ENCODE assay signal across 27 cellular contexts in genomic region chr15:70869346-70869745, GRCh38. TPM values are rescaled to one million over a fixed set of nuclear protein-coding genes. Genes with fewer than 3 reads are reported as not detected.
DNase-seq lines count a peak whose midpoint lies in the region; ATAC-seq, FAIRE-seq and TF ChIP-seq lines count a peak whose summit lies in the region.
"Had no signal": no experiment of that assay in that cellular context is flagged by ENCODE, and none has a peak within 500 bp of the region (broad histone marks: within the 10 kb centered on the region; RNA-seq: fewer than 3 reads in every experiment).

No MANE protein-coding gene starts in this region.

- no peak overlapping the region for H2AFZ ChIP-seq in GM12878 (ENCODE audit: control insufficient read depth, low read depth, low read length)

- intact Hi-C loops in right cardiac atrium (cut with DNase I), result no loop called here
- intact Hi-C loops in cardiac septum (cut with DNase I), result no loop called here
- intact Hi-C loops in GM12878 (cut with micrococcal nuclease; ENCODE audit: unreplicated experiment), result no loop called here
- intact Hi-C loops in vagina (cut with DNase I), result no loop called here
- intact Hi-C loops in left colon (cut with DNase I, micrococcal nuclease), result no loop called here

- TF ChIP-seq EP300 in GM12878 (IDR thresholded peaks at IDR 0.05; ENCODE audit: borderline replicate concordance in 1 of 2, control insufficient read depth in 1 of 2, low read depth in 2 of 2, low read length in 2 of 2), result no peak

- peaks cover 4% of the 10 kb centered on the region for H3K4me1 ChIP-seq in right cardiac atrium (ENCODE audit: control insufficient read depth, insufficient read depth, low read length)
- H3K4me1 ChIP-seq in GM12878 (ENCODE audit: control insufficient read depth, insufficient read depth, low read length), result peaks cover 6% of the 10 kb centered on the region
- H3K4me1 ChIP-seq in mesodermal cell (ENCODE audit: control insufficient read depth, insufficient read depth, low read length, poor library complexity, severe bottlenecking), result peaks cover 15% of the 10 kb centered on the region
- H3K4me1 ChIP-seq in vagina, result peaks cover 32% of the 10 kb centered on the region
- H3K4me1 ChIP-seq: pancreas had no signal

- 80% methylated on average over 3 of the region's 3 CpGs for WGBS in right cardiac atrium
- WGBS in GM12878 (ENCODE audit: insufficient coverage, insufficient replicate concordance, low lambda C conversion rate, missing lambda C conversion rate), result 73% methylated on average over 3 of the region's 3 CpGs
- no CpG with 5 or more reads among the region's 3 CpGs for WGBS in mesodermal cell (ENCODE audit: insufficient coverage in 2 of 2), 2 experiments

- RAD21 ChIA-PET in GM12878 (lab: Charles Lee; ENCODE audit: unreplicated experiment), result no interaction called here

- H3K9ac ChIP-seq in GM12878 (ENCODE audit: control insufficient read depth, insufficient read depth, low read length), result no peak overlapping the region
- H3K9ac ChIP-seq: BLaER1 had no signal

- H3K4me3 ChIP-seq in right cardiac atrium (ENCODE audit: low read length) (no peak overlapping the region), GM12878 (no peak overlapping the region), mesodermal cell (ENCODE audit: extremely low read depth, insufficient read depth, low read length, poor library complexity, severe bottlenecking) (no peak overlapping the region), vagina (no peak overlapping the region)
- H3K4me3 ChIP-seq: BLaER1, heart right ventricle, pancreas, stomach had no signal

- POLR2A ChIA-PET in GM12878 (lab: Charles Lee), result no interaction called here

- TF ChIP-seq POLR2A in GM12878 (IDR thresholded peaks at IDR 0.05; ENCODE audit: low read depth, low read length), result no peak
- TF ChIP-seq POLR2A in vagina (IDR thresholded peaks at IDR 0.05), result no peak

- TF ChIP-seq RAD21 in GM12878 (IDR thresholded peaks at IDR 0.05; ENCODE audit: insufficient read depth, low read depth, low read length), result no peak

- in situ Hi-C loops in GM12878 (cut with MboI), result no loop called here

- no peaks in the 10 kb centered on the region for H3K9me3 ChIP-seq in right cardiac atrium (ENCODE audit: control insufficient read depth, low read length)
- no peaks in the 10 kb centered on the region for H3K9me3 ChIP-seq in GM12878 (replicated peaks; ENCODE audit: control insufficient read depth, insufficient read depth, low read length)
- no peaks in the 10 kb centered on the region for H3K9me3 ChIP-seq in mesodermal cell (ENCODE audit: control insufficient read depth, low read length)
- no peaks in the 10 kb centered on the region for H3K9me3 ChIP-seq in vagina
- H3K9me3 ChIP-seq: heart right ventricle, pancreas, stomach had no signal

- CTCF ChIA-PET in GM12878 (lab: Yijun Ruan, JAX), result interaction anchor here (1.1 kb wide), 1 partner anchor 12 kb away, joined by 3 read pairs; no protein-coding TSS in a partner anchor

- no peak overlapping the region for H3K4me2 ChIP-seq in GM12878 (ENCODE audit: control insufficient read depth, insufficient read depth)
- H3K4me2 ChIP-seq: BLaER1 had no signal

- no peaks in the 10 kb centered on the region for H3K36me3 ChIP-seq in GM12878 (ENCODE audit: control insufficient read depth in 2 of 2, insufficient read depth in 2 of 2, low read length in 1 of 2)
- no peaks in the 10 kb centered on the region for H3K36me3 ChIP-seq in mesodermal cell (ENCODE audit: control insufficient read depth, insufficient read depth, low read length)
- H3K36me3 ChIP-seq in vagina, result no peaks in the 10 kb centered on the region
- H3K36me3 ChIP-seq: BLaER1, heart right ventricle, pancreas, stomach had no signal

- no peaks in the 10 kb centered on the region for H4K20me1 ChIP-seq in GM12878 (ENCODE audit: control insufficient read depth, insufficient read depth)
- H4K20me1 ChIP-seq: BLaER1 had no signal

- no peak for FAIRE-seq in GM12878 (lab: Jason Lieb, UNC)
- FAIRE-seq: GM12891, pancreas had no signal

- ATAC-seq in right cardiac atrium, result no peak
- ATAC-seq in GM12878, result no peak
- no peak for ATAC-seq in GM19035 (IDR thresholded peaks at IDR 0.05; ENCODE audit: unreplicated experiment)
- ATAC-seq in HG03095 (IDR thresholded peaks at IDR 0.05; ENCODE audit: unreplicated experiment), result no peak
- ATAC-seq in left colon, result no peak

- H3K27me3 ChIP-seq in right cardiac atrium (ENCODE audit: control insufficient read depth, insufficient read depth) (no peaks in the 10 kb centered on the region), GM12878 (replicated peaks in 1 of 2; ENCODE audit: control insufficient read depth in 2 of 2, insufficient read depth in 2 of 2, low read length in 1 of 2) (no peaks in the 10 kb centered on the region), vagina (no peaks in the 10 kb centered on the region)
- H3K27me3 ChIP-seq: BLaER1, heart right ventricle, pancreas had no signal

- H3K79me2 ChIP-seq in GM12878 (ENCODE audit: control insufficient read depth, insufficient read depth, low read length), result no peaks in the 10 kb centered on the region

- peak overlapping the region; percentile 27 for H3K27ac ChIP-seq in right cardiac atrium (ENCODE audit: low read length)
- peak overlapping the region; percentile 24; the same call in 1 of the 2 replicates for H3K27ac ChIP-seq in GM12878 (ENCODE audit: control insufficient read depth, insufficient read depth)
- H3K27ac ChIP-seq in mesodermal cell (ENCODE audit: low read depth, low read length, severe bottlenecking), result peak overlapping the region; percentile 0
- peak overlapping the region; percentile 69 for H3K27ac ChIP-seq in vagina
- H3K27ac ChIP-seq: BLaER1, epithelial cell of prostate, pancreas had no signal

- DNase-seq in right cardiac atrium, result no peak
- DNase-seq in cardiac septum (ENCODE audit: low spot score), result no peak
- no peak for DNase-seq in GM12878 (ENCODE audit: low read depth, low spot score)
- no peak for DNase-seq in vagina (ENCODE audit: extremely low spot score in 2 of 2)
- no peak for DNase-seq in left colon
- DNase-seq: activated CD4-positive, alpha-beta memory T cell treated with anti-CD3 and anti-CD28 coated beads for 36 hours; activated naive CD8-positive, alpha-beta T cell treated with anti-CD3 and anti-CD28 coated beads for 36 hours; DMS79 treated with DMSO at 0.1 percent for 48 hours; effector CD4-positive, alpha-beta T cell; H9; heart right ventricle; Kasumi-1; left ventricle myocardium superior; NCI-H1048; NCI-H187; NCI-H526 treated with DMSO at 0.1 percent for 48 hours; pancreas; stomach had no signal

- TF ChIP-seq CTCF in GM12878 (IDR thresholded peaks at IDR 0.05 in 2 of 3, conservative IDR thresholded peaks at IDR 0.05 in 1 of 3; ENCODE audit: control insufficient read depth in 2 of 3, extremely low read depth in 1 of 3, insufficient read depth in 1 of 3, low read depth in 3 of 3, low read length in 3 of 3) (no peak), vagina (IDR thresholded peaks at IDR 0.05) (no peak)

- SMC1A ChIA-PET in GM12878 (lab: Charles Lee; ENCODE audit: uncharacterized antibody, unreplicated experiment), result no interaction called here

- BruUV-seq in GM12878 (replicated peaks; lab: Mats Ljungman, UMichigan), result no TSS peak

RNA-seq across cellular contexts. Expression of gene LARP6, which starts 15.4 kb away (rescaled TPM):
- total RNA-seq in right cardiac atrium, result 10 to 100 TPM; 34.1 to 44.0 (median 38.8) TPM
- 32.3 TPM for polyA plus RNA-seq in right cardiac atrium
- 37.8 TPM for total RNA-seq in cardiac septum
- 3.5 and 4.7 TPM in 2 replicates for total RNA-seq in GM12878 (2013; cell fraction: nucleolus; rRNA removed)
- 4.4 and 6.9 TPM in 2 replicates for total RNA-seq in GM12878 (2014; rRNA removed)
- total RNA-seq in GM12878 (2014; rRNA removed; fragmentation: Illumina TruSeq; extraction: Trizol), result 2.1 and 3.0 TPM in 2 replicates
- total RNA-seq in GM12878 (2021), result 3.4 and 3.5 TPM in 2 replicates
- polyA plus RNA-seq in GM12878 (2011; ENCODE audit: low read depth), result 1.2 TPM
- 7.9 and 8.9 TPM in 2 replicates for polyA plus RNA-seq in GM12878 (2011; rRNA removed)
- polyA plus RNA-seq in GM12878 (2011; cell fraction: cytosol; rRNA removed), result 5.9 TPM in 2 replicates
- 3.0 and 3.1 TPM in 2 replicates for polyA plus RNA-seq in GM12878 (2011; cell fraction: nucleus; rRNA removed)
- 3.6 and 4.0 TPM in 2 replicates for polyA plus RNA-seq in GM12878 (2012)
- 2.7 TPM in 2 replicates for polyA plus RNA-seq in GM12878 (2014; fragmentation: Illumina TruSeq; extraction: Trizol)
- polyA plus RNA-seq in GM12878 (2014; fragmentation: Nextera tagmentation; extraction: Ambion mirVana), result 1 to 10 TPM in 1 of 2 experiments, under 1 TPM in 1; 0.74 to 1.2 TPM
- 4.7 and 5.7 TPM in 2 replicates for polyA plus RNA-seq in GM12878 (2014; rRNA removed)
- polyA plus RNA-seq in GM12878 (2016; fragmentation: Nextera tagmentation; extraction: Ambion mirVana), result 10 to 100 TPM; 13.1 to 14.6 TPM
- polyA minus RNA-seq in GM12878 (2011; rRNA and poly(A)+ RNA removed), result 1.8 and 2.5 TPM in 2 replicates
- 2.0 TPM in 1 of 2 replicates, not detected in the other for polyA minus RNA-seq in GM12878 (2011; cell fraction: cytosol; rRNA and poly(A)+ RNA removed)
- polyA minus RNA-seq in GM12878 (2011; cell fraction: nucleus; rRNA and poly(A)+ RNA removed), result 1.9 and 2.7 TPM in 2 replicates
- polyA plus RNA-seq in mesodermal cell (2013, experiment 1 of 2), result 22.8 TPM
- 20.9 TPM for polyA plus RNA-seq in mesodermal cell (2013, experiment 2 of 2)
- total RNA-seq in vagina, result 50.6 TPM
- 1 to 10 TPM; 1.5 to 3.9 TPM for total RNA-seq in left colon
- total RNA-seq: activated T-helper 2 cell treated with anti-CD3 and anti-CD28 coated beads, Interferon-gamma antibody, Interleukin-2, Interleukin-4, amounts not matched to agents 10 μg/mL and 5 μg/mL and 100 μg/mL, durations not matched to agents 14 hours and 24 hours and 36 hours; mononuclear cell; natural killer cell treated with Interleukin-12 subunit alpha and Interleukin-12 subunit beta and Interleukin-15 and Interleukin-18, amount 100 ng/mL, for 72 hours had no signal

RNA-seq across cellular contexts. Expression of gene THAP10, which starts 22.9 kb away (rescaled TPM):
- total RNA-seq in right cardiac atrium, result 1 to 10 TPM; 1.8 to 4.9 (median 4.1) TPM
- 3.2 TPM for polyA plus RNA-seq in right cardiac atrium
- 3.5 TPM for total RNA-seq in cardiac septum
- total RNA-seq in GM12878 (2013; cell fraction: nucleolus; rRNA removed), result 0.20 and 0.25 TPM in 2 replicates
- total RNA-seq in GM12878 (2014; rRNA removed), result 1.3 and 1.4 TPM in 2 replicates
- total RNA-seq in GM12878 (2014; rRNA removed; fragmentation: Illumina TruSeq; extraction: Trizol), result 0.76 and 1.1 TPM in 2 replicates
- total RNA-seq in GM12878 (2021), result 1.5 and 1.9 TPM in 2 replicates
- polyA plus RNA-seq in GM12878 (2011; ENCODE audit: low read depth), result 0.26 TPM
- polyA plus RNA-seq in GM12878 (2011; rRNA removed), result 0.40 and 0.41 TPM in 2 replicates
- polyA plus RNA-seq in GM12878 (2011; cell fraction: cytosol; rRNA removed), result 0.27 and 0.43 TPM in 2 replicates
- polyA plus RNA-seq in GM12878 (2011; cell fraction: nucleus; rRNA removed), result 0.22 and 0.34 TPM in 2 replicates
- polyA plus RNA-seq in GM12878 (2012), result 0.35 and 1.3 TPM in 2 replicates
- 1.6 and 2.1 TPM in 2 replicates for polyA plus RNA-seq in GM12878 (2014; fragmentation: Illumina TruSeq; extraction: Trizol)
- under 1 TPM; 0.35 to 0.39 TPM for polyA plus RNA-seq in GM12878 (2014; fragmentation: Nextera tagmentation; extraction: Ambion mirVana)
- 0.91 and 2.2 TPM in 2 replicates for polyA plus RNA-seq in GM12878 (2014; rRNA removed)
- 1 to 10 TPM; 5.1 to 5.2 TPM for polyA plus RNA-seq in GM12878 (2016; fragmentation: Nextera tagmentation; extraction: Ambion mirVana)
- 0.15 TPM in 2 replicates for polyA minus RNA-seq in GM12878 (2011; rRNA and poly(A)+ RNA removed)
- polyA minus RNA-seq in GM12878 (2011; cell fraction: cytosol; rRNA and poly(A)+ RNA removed), result 0.94 TPM in 1 of 2 replicates, not detected in the other
- 0.24 and 0.38 TPM in 2 replicates for polyA minus RNA-seq in GM12878 (2011; cell fraction: nucleus; rRNA and poly(A)+ RNA removed)
- polyA plus RNA-seq in mesodermal cell (2013, experiment 1 of 2), result 5.5 TPM
- polyA plus RNA-seq in mesodermal cell (2013, experiment 2 of 2), result 6.1 TPM
- 2.7 TPM for total RNA-seq in vagina
- 1 to 10 TPM; 1.4 TPM for total RNA-seq in left colon

RNA-seq across cellular contexts. Expression of gene LRRC49, which starts 23.3 kb away (rescaled TPM):
- 10 to 100 TPM; 41.2 to 53.7 (median 49.4) TPM for total RNA-seq in right cardiac atrium
- polyA plus RNA-seq in right cardiac atrium, result 44.7 TPM
- 83.2 TPM for total RNA-seq in cardiac septum
- 34.5 and 36.4 TPM in 2 replicates for total RNA-seq in GM12878 (2013; cell fraction: nucleolus; rRNA removed)
- 3.0 and 5.3 TPM in 2 replicates for total RNA-seq in GM12878 (2014; rRNA removed)
- total RNA-seq in GM12878 (2014; rRNA removed; fragmentation: Illumina TruSeq; extraction: Trizol), result 3.2 and 4.2 TPM in 2 replicates
- total RNA-seq in GM12878 (2021), result 2.9 and 3.7 TPM in 2 replicates
- polyA plus RNA-seq in GM12878 (2011; ENCODE audit: low read depth), result 2.3 TPM
- 2.6 and 3.8 TPM in 2 replicates for polyA plus RNA-seq in GM12878 (2011; rRNA removed)
- polyA plus RNA-seq in GM12878 (2011; cell fraction: cytosol; rRNA removed), result 0.90 and 1.4 TPM in 2 replicates
- polyA plus RNA-seq in GM12878 (2011; cell fraction: nucleus; rRNA removed), result 2.5 and 3.2 TPM in 2 replicates
- 1.2 and 1.7 TPM in 2 replicates for polyA plus RNA-seq in GM12878 (2012)
- 2.6 and 3.2 TPM in 2 replicates for polyA plus RNA-seq in GM12878 (2014; fragmentation: Illumina TruSeq; extraction: Trizol)
- 1 to 10 TPM; 1.5 to 3.1 TPM for polyA plus RNA-seq in GM12878 (2014; fragmentation: Nextera tagmentation; extraction: Ambion mirVana)
- 1.3 and 1.4 TPM in 2 replicates for polyA plus RNA-seq in GM12878 (2014; rRNA removed)
- 1 to 10 TPM; 2.8 to 3.7 TPM for polyA plus RNA-seq in GM12878 (2016; fragmentation: Nextera tagmentation; extraction: Ambion mirVana)
- polyA minus RNA-seq in GM12878 (2011; rRNA and poly(A)+ RNA removed), result 1.3 and 1.8 TPM in 2 replicates
- polyA minus RNA-seq in GM12878 (2011; cell fraction: cytosol; rRNA and poly(A)+ RNA removed), result not detected in 2 replicates
- 5.0 and 7.6 TPM in 2 replicates for polyA minus RNA-seq in GM12878 (2011; cell fraction: nucleus; rRNA and poly(A)+ RNA removed)
- polyA plus RNA-seq in mesodermal cell (2013, experiment 1 of 2), result 5.7 TPM
- 7.5 TPM for polyA plus RNA-seq in mesodermal cell (2013, experiment 2 of 2)
- total RNA-seq in vagina, result 8.8 TPM
- 1 to 10 TPM; 2.8 to 3.0 TPM for total RNA-seq in left colon
- total RNA-seq: activated T-helper 2 cell treated with anti-CD3 and anti-CD28 coated beads, Interferon-gamma antibody, Interleukin-2, Interleukin-4, amounts not matched to agents 10 μg/mL and 5 μg/mL and 100 μg/mL, durations not matched to agents 14 hours and 24 hours and 36 hours had no signal

Comparison
In these comparisons a context has a peak if more than half of its experiments do, and no peak if none do; other contexts are left out.
1. H3K27ac ChIP-seq: peak in every context shown above with its lines; median percentile 69 in vagina; 27 in right cardiac atrium; 24 in GM12878; 0 in mesodermal cell.